In genomic region chr2:191760655-191761054, GRCh38 we compare ENCODE assay signal across 22 cellular contexts.
DNase-seq lines count a peak whose midpoint lies in the region; ATAC-seq, FAIRE-seq and TF ChIP-seq lines count a peak whose summit lies in the region.
"Had no signal": no experiment of that assay in that cellular context is flagged by ENCODE, and none has a peak within 500 bp of the region (broad histone marks: within the 10 kb centered on the region; RNA-seq: fewer than 3 reads in every experiment).

No MANE protein-coding gene starts in this region.

- no peak overlapping the region for H3K14ac ChIP-seq in H1 (ENCODE audit: insufficient read length)

- H3K18ac ChIP-seq in H1 (ENCODE audit: extremely low read depth, low read length) = no peak overlapping the region

- POLR2A ChIA-PET in A549 (lab: Yijun Ruan, JAX) (no interaction called here), HCT116 (lab: Charles Lee) (no interaction called here), H1 (lab: Charles Lee; ENCODE audit: partially characterized antibody) (no interaction called here)

- no TSS peak for BruUV-seq in HCT116 (replicated peaks; lab: Mats Ljungman, UMichigan)

- H3K27me3 ChIP-seq in HCT116 (ENCODE audit: insufficient read depth, low read length) (no peaks in the 10 kb centered on the region), H1 (replicated peaks in 1 of 4; ENCODE audit: control insufficient read depth in 3 of 4, extremely low read depth in 1 of 4, insufficient read depth in 3 of 4, low read length in 3 of 4) (no peaks in the 10 kb centered on the region)
- H3K27me3 ChIP-seq: BLaER1 treated with 17β-estradiol and CSF1 and Interleukin-3, amounts not matched to agents 10 nM and 100 nM had no signal

- TF ChIP-seq EP300 in A549 (IDR thresholded peaks at IDR 0.05) = no peak
- no peak for TF ChIP-seq EP300 in H1 (IDR thresholded peaks at IDR 0.05; ENCODE audit: borderline replicate concordance in 1 of 2, low read depth in 2 of 2, low read length in 2 of 2)

- no peak for FAIRE-seq in A549 (lab: Jason Lieb, UNC)
- no peak for FAIRE-seq in H1 (lab: Jason Lieb, UNC)
- FAIRE-seq: D721Med, G401.6, GM12891, GM19239 had no signal

- H2AFZ ChIP-seq in HCT116 (ENCODE audit: low read depth, low read length, poor library complexity, severe bottlenecking) = peak overlapping the region; percentile 18
- H2AFZ ChIP-seq in H1 (ENCODE audit: low read length) = no peak overlapping the region

- no peak for TF ChIP-seq POLR2A in A549 (IDR thresholded peaks at IDR 0.05; ENCODE audit: low read length)
- no peak for TF ChIP-seq POLR2A in HCT116 (IDR thresholded peaks at IDR 0.05; ENCODE audit: borderline replicate concordance, extremely low read depth, insufficient read depth, insufficient read length)
- TF ChIP-seq POLR2A in H1 (IDR thresholded peaks at IDR 0.05; ENCODE audit: control extremely low read depth in 1 of 2, low read depth in 2 of 2, low read length in 2 of 2) = no peak

- H4K8ac ChIP-seq in H1 (ENCODE audit: extremely low read depth, insufficient read depth, low read length) = no peak overlapping the region

- H3K9ac ChIP-seq in HCT116 (ENCODE audit: low read length) (no peak overlapping the region), SK-N-MC (ENCODE audit: insufficient read length) (no peak overlapping the region), H1 (replicated peaks in 1 of 4; ENCODE audit: extremely low read depth in 1 of 4, low read depth in 3 of 4, low read length in 3 of 4) (no peak overlapping the region)
- H3K9ac ChIP-seq: BLaER1 treated with 17β-estradiol and CSF1 and Interleukin-3, amounts not matched to agents 10 nM and 100 nM had no signal

- H3K9me3 ChIP-seq in A549 (no peaks in the 10 kb centered on the region), HCT116 (ENCODE audit: control insufficient read depth in 1 of 2, insufficient read depth in 1 of 2, low read depth in 1 of 2, low read length in 2 of 2) (no peaks in the 10 kb centered on the region), SK-N-MC (ENCODE audit: low read depth, low read length) (no peaks in the 10 kb centered on the region), H1 (ENCODE audit: insufficient read depth in 2 of 2, low read depth in 1 of 2, low read length in 1 of 2) (no peaks in the 10 kb centered on the region)
- H3K9me3 ChIP-seq: BLaER1 treated with 17β-estradiol and CSF1 and Interleukin-3, amounts not matched to agents 10 nM and 100 nM; Caco-2 had no signal

- CTCF ChIA-PET in A549 (lab: Yijun Ruan, JAX) = interaction anchor here (1.3 kb wide), 1 partner anchor 51 kb away, joined by 3 read pairs; no protein-coding TSS in a partner anchor
- CTCF ChIA-PET in HCT116 (lab: Charles Lee) = no interaction called here
- CTCF ChIA-PET in H1 (lab: Charles Lee; ENCODE audit: partially characterized antibody) = interaction anchor here (0.5 to 1.0 kb wide), 2 partner anchors 22 to 402 kb away, joined by 3 read pairs; no protein-coding TSS in a partner anchor

- H3K4me2 ChIP-seq in A549 = no peak overlapping the region
- no peak overlapping the region for H3K4me2 ChIP-seq in HCT116 (ENCODE audit: low read length)
- H3K4me2 ChIP-seq in H1 (ENCODE audit: insufficient read depth in 1 of 2, low read depth in 2 of 2, low read length in 2 of 2) = no peak overlapping the region
- H3K4me2 ChIP-seq: BLaER1 treated with 17β-estradiol and CSF1 and Interleukin-3, amounts not matched to agents 10 nM and 100 nM had no signal

- no peak overlapping the region for H4K5ac ChIP-seq in H1 (ENCODE audit: insufficient read length, low read depth, low read length)

- no peak overlapping the region for H2AK5ac ChIP-seq in H1 (ENCODE audit: low read depth, low read length)

- no peak overlapping the region for H2BK5ac ChIP-seq in H1 (ENCODE audit: low read depth, low read length)

- DNase-seq in A549 (ENCODE audit: low read depth in 1 of 2, low spot score in 1 of 2) = no peak
- no peak for DNase-seq in HCT116 (ENCODE audit: low read depth, low spot score)
- DNase-seq in SK-N-MC (ENCODE audit: low read depth, low spot score) = no peak
- no peak for DNase-seq in H1 (ENCODE audit: low read depth in 1 of 2, low spot score in 2 of 2)
- no peak for DNase-seq in SKM-1 treated with dmso at 0.1 percent for 144 hours (lab: John Stamatoyannopoulos, UW; ENCODE audit: unreplicated experiment)
- DNase-seq in iPS-NIHi11 (ENCODE audit: low spot score) = no peak
- DNase-seq: 8988T; AML-193; Caco-2; Calu3; CD4-positive, alpha-beta T cell; CD8-positive, alpha-beta T cell; DMS79 treated with DMSO at 0.1 percent for 48 hours; GF-D8 had no signal

- H3K4me3 ChIP-seq in A549 (no peak overlapping the region), HCT116 (replicated peaks in 1 of 2; ENCODE audit: low read depth in 1 of 2, low read length in 2 of 2) (no peak overlapping the region), SK-N-MC (no peak overlapping the region), H1 (ENCODE audit: extremely low read depth in 1 of 4, insufficient read depth in 2 of 4, low read depth in 3 of 4, low read length in 4 of 4) (no peak overlapping the region)
- H3K4me3 ChIP-seq: BLaER1 treated with 17β-estradiol and CSF1 and Interleukin-3, amounts not matched to agents 10 nM and 100 nM had no signal

- TF ChIP-seq RAD21 in A549 (conservative IDR thresholded peaks at IDR 0.05 in 1 of 2, IDR thresholded peaks at IDR 0.05 in 1 of 2) (no peak), HCT116 (IDR thresholded peaks at IDR 0.05; ENCODE audit: low read depth) (no peak), H1 (IDR thresholded peaks at IDR 0.05 in 1 of 2, conservative IDR thresholded peaks at IDR 0.05 in 1 of 2; ENCODE audit: low read depth in 2 of 2, low read length in 2 of 2) (no peak)

- H4K20me1 ChIP-seq in HCT116 (ENCODE audit: insufficient read depth) = no peaks in the 10 kb centered on the region
- H4K20me1 ChIP-seq in H1 (replicated peaks in 1 of 2; ENCODE audit: control insufficient read depth in 1 of 2, insufficient read depth in 2 of 2, low read length in 2 of 2) = no peaks in the 10 kb centered on the region
- H4K20me1 ChIP-seq: BLaER1 treated with 17β-estradiol and CSF1 and Interleukin-3, amounts not matched to agents 10 nM and 100 nM had no signal

- H3K23me2 ChIP-seq in H1 (ENCODE audit: low read depth, low read length) = peaks cover 3% of the 10 kb centered on the region; the same call in 1 of the 2 replicates

- H3K27ac ChIP-seq in A549 (no peak overlapping the region), HCT116 (ENCODE audit: low read depth, low read length) (no peak overlapping the region), SK-N-MC (peak overlapping the region; percentile 19; the same call in 1 of the 2 replicates), H1 (ENCODE audit: low read depth, low read length) (no peak overlapping the region)
- H3K27ac ChIP-seq: BLaER1 treated with 17β-estradiol and CSF1 and Interleukin-3, amounts not matched to agents 10 nM and 100 nM; C4-2B had no signal

- intact Hi-C loops in HCT116 (cut with micrococcal nuclease) = no loop called here

- TF ChIP-seq CTCF in A549 (IDR thresholded peaks at IDR 0.05) = no peak
- TF ChIP-seq CTCF in HCT116 (IDR thresholded peaks at IDR 0.05 in 2 of 3, conservative IDR thresholded peaks at IDR 0.05 in 1 of 3; ENCODE audit: borderline replicate concordance in 1 of 3, insufficient read depth in 1 of 3, low read depth in 2 of 3, low read length in 2 of 3) = no peak
- TF ChIP-seq CTCF in H1 (IDR thresholded peaks at IDR 0.05; ENCODE audit: control extremely low read depth in 1 of 3, insufficient read depth in 1 of 3, low read depth in 1 of 3, low read length in 3 of 3) = no peak

- no peak overlapping the region for H2BK15ac ChIP-seq in H1 (ENCODE audit: low read length)

- H3K56ac ChIP-seq in H1 (replicated peaks; ENCODE audit: insufficient read length, low read depth, low read length) = no peak overlapping the region

- H2BK12ac ChIP-seq in H1 (ENCODE audit: low read depth, low read length) = no peak overlapping the region

- no peak overlapping the region for H4K91ac ChIP-seq in H1 (replicated peaks; ENCODE audit: insufficient read length, low read length)

- 21% methylated on average over 1 of the region's 1 CpG for WGBS in A549 (ENCODE audit: missing lambda C conversion rate)
- 87% methylated on average over 1 of the region's 1 CpG; no CpG with 5 or more reads in 1 of the 2 experiments for WGBS in H1 (ENCODE audit: extremely low coverage in 1 of 2, insufficient coverage in 1 of 2, insufficient read length in 1 of 2, insufficient replicate concordance in 2 of 2, low coverage in 1 of 2, low lambda C conversion rate in 2 of 2, missing lambda C conversion rate in 1 of 2), 2 experiments

- no peaks in the 10 kb centered on the region for H3K9me2 ChIP-seq in HCT116 (ENCODE audit: insufficient read depth)

- no peaks in the 10 kb centered on the region for H3K79me2 ChIP-seq in HCT116 (ENCODE audit: insufficient read depth, low read length)
- H3K79me2 ChIP-seq in H1 (ENCODE audit: control insufficient read depth in 1 of 2, insufficient read depth in 2 of 2, low read length in 2 of 2) = no peaks in the 10 kb centered on the region

- no peak overlapping the region for H3K4ac ChIP-seq in H1 (replicated peaks; ENCODE audit: insufficient read length, low read depth, low read length)

- H2BK120ac ChIP-seq in H1 (replicated peaks; ENCODE audit: low read depth, low read length) = no peak overlapping the region

- no peak for ATAC-seq in A549
- no peak for ATAC-seq in HCT116
- ATAC-seq in GM21447 (IDR thresholded peaks at IDR 0.05; ENCODE audit: unreplicated experiment) = no peak
- no peak for ATAC-seq in HG03439 (IDR thresholded peaks at IDR 0.05; ENCODE audit: unreplicated experiment)
- ATAC-seq: CD8-positive, alpha-beta T cell had no signal

- H3K23ac ChIP-seq in H1 (ENCODE audit: insufficient read length) = no peak overlapping the region

- RAD21 ChIA-PET in HCT116 (lab: Charles Lee; ENCODE audit: low non-redundant PET in 1 of 2, low total read pairs in 2 of 2, uncharacterized antibody in 2 of 2, unreplicated experiment in 2 of 2) = no interaction called here

- H3K36me3 ChIP-seq in HCT116 (ENCODE audit: control insufficient read depth in 1 of 2, insufficient read depth in 2 of 2, low read length in 2 of 2) (no peaks in the 10 kb centered on the region), SK-N-MC (ENCODE audit: insufficient read depth, low read length) (no peaks in the 10 kb centered on the region), H1 (ENCODE audit: control insufficient read depth in 2 of 4, insufficient read depth in 4 of 4, low read length in 3 of 4) (no peaks in the 10 kb centered on the region)
- H3K36me3 ChIP-seq: BLaER1 treated with 17β-estradiol and CSF1 and Interleukin-3, amounts not matched to agents 10 nM and 100 nM had no signal

- H2BK20ac ChIP-seq in H1 (ENCODE audit: low read length) = no peak overlapping the region

- no peaks in the 10 kb centered on the region for H3K79me1 ChIP-seq in H1 (ENCODE audit: low read depth, low read length)

- H3K4me1 ChIP-seq in A549 = peaks cover 5% of the 10 kb centered on the region; the same call in 1 of the 3 replicates
- peaks cover 3 to 12% of the 10 kb centered on the region in 2 experiments; a peak in 3 of 4 replicates for H3K4me1 ChIP-seq in HCT116 (ENCODE audit: control insufficient read depth in 1 of 2, insufficient read depth in 2 of 2, low read length in 2 of 2)
- peaks cover 0 to 3% (median 0%) of the 10 kb centered on the region in 4 experiments; a peak in 1 of 7 replicates for H3K4me1 ChIP-seq in H1 (replicated peaks in 1 of 4; ENCODE audit: control insufficient read depth in 3 of 4, insufficient read depth in 4 of 4, low read length in 3 of 4)

TF ChIP-seq in H1, 55 proteins besides CTCF, POLR2A, EP300 and RAD21 (continues in another document):
- no peak for TF ChIP-seq GTF2F1 (IDR thresholded peaks at IDR 0.05; ENCODE audit: borderline replicate concordance, low read depth, low read length)

Comparison
In these comparisons a context has a peak if more than half of its experiments do, and no peak if none do; other contexts are left out.
1. Of the 18 proteins assayed by ChIP-seq in both H1 and A549: peak only in H1: MAX; only in A549: MAFK; in both: none; in neither: 16.